ENCODE assay signal across 20 cellular contexts in the genomic region with DNA sequence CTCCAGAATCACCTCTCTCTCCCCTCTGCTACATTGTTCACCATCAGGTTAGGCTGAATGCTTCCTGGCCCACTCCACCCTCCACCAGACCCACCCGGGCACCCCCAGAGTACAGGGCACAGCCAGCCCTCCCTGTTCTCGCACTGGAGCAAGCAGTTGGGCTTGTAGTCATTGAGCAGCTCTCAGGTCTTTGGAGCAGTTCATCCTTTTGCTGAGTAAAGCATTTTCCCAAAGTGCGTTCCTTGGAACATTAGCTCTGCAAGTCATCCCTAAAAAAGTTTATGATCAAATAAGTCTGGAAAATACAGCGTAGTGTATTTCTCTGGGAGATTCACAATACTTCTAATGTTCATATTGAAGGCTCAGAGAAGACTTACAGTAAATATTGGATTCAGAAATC.
DNase-seq lines count a peak whose midpoint lies in the region; ATAC-seq, FAIRE-seq and TF ChIP-seq lines count a peak whose summit lies in the region.
"Had no signal": no experiment of that assay in that cellular context is flagged by ENCODE, and none has a peak within 500 bp of the region (broad histone marks: within the 10 kb centered on the region; RNA-seq: fewer than 3 reads in every experiment).

No MANE protein-coding gene starts in this region.

- no peak overlapping the region for H2BK20ac ChIP-seq in IMR-90 (ENCODE audit: low read depth, low read length)

- dilution Hi-C loops in IMR-90 (cut with HindIII; ENCODE audit: low sequenced_read_pairs, unreplicated experiment) = no loop called here

- no peaks in the 10 kb centered on the region for H3K4me1 ChIP-seq in A549
- no peaks in the 10 kb centered on the region for H3K4me1 ChIP-seq in IMR-90 (ENCODE audit: control insufficient read depth, insufficient read depth, low read length)
- H3K4me1 ChIP-seq in esophagus muscularis mucosa = no peaks in the 10 kb centered on the region

- H3K27me3 ChIP-seq in IMR-90 (ENCODE audit: control insufficient read depth, insufficient read depth, low read length) (no peaks in the 10 kb centered on the region), esophagus muscularis mucosa (no peaks in the 10 kb centered on the region)
- H3K27me3 ChIP-seq: BLaER1 treated with 17β-estradiol and CSF1 and Interleukin-3, amounts not matched to agents 10 nM and 100 nM had no signal

- TF ChIP-seq POLR2A in A549 (IDR thresholded peaks at IDR 0.05; ENCODE audit: low read length) (no peak), IMR-90 (IDR thresholded peaks at IDR 0.05; ENCODE audit: low read depth, low read length) (no peak), esophagus muscularis mucosa (IDR thresholded peaks at IDR 0.05; ENCODE audit: low read depth) (no peak), GM12892 (IDR thresholded peaks at IDR 0.05; ENCODE audit: low read depth, low read length) (no peak)

- H2AFZ ChIP-seq in IMR-90 (replicated peaks; ENCODE audit: low read length, poor library complexity) = no peak overlapping the region

- ATAC-seq in A549 (no peak; a peak in 1 of 6 replicates), IMR-90 (ENCODE audit: low read depth) (no peak), SK-N-SH treated with all-trans-retinoic acid at 6 μM for 48 hours (no peak)
- ATAC-seq: CD8-positive, alpha-beta T cell had no signal

- H2BK120ac ChIP-seq in IMR-90 (ENCODE audit: low read depth, low read length) = no peak overlapping the region

- no peak for TF ChIP-seq CTCF in A549 (IDR thresholded peaks at IDR 0.05)
- no peak for TF ChIP-seq CTCF in IMR-90 (conservative IDR thresholded peaks at IDR 0.05; ENCODE audit: low read depth, low read length)
- TF ChIP-seq CTCF in esophagus muscularis mucosa (IDR thresholded peaks at IDR 0.05) = no peak

- no peak overlapping the region for H3K56ac ChIP-seq in IMR-90 (ENCODE audit: extremely low read depth, insufficient read depth, low read length)

- 51% methylated on average over 4 of the region's 4 CpGs for WGBS in A549 (ENCODE audit: missing lambda C conversion rate)
- WGBS in IMR-90 (ENCODE audit: extremely low coverage in 2 of 2, insufficient read length in 1 of 2), 2 experiments = 80% methylated on average over 2 of the region's 4 CpGs; no CpG with 5 or more reads in 1 of the 2 experiments
- 97% methylated on average over 4 of the region's 4 CpGs for WGBS in esophagus muscularis mucosa

- TF ChIP-seq EP300 in A549 (IDR thresholded peaks at IDR 0.05) (no peak), esophagus muscularis mucosa (IDR thresholded peaks at IDR 0.05) (no peak)

- CTCF ChIA-PET in A549 (lab: Yijun Ruan, JAX) = interaction anchor here (0.9 kb wide), 1 partner anchor 25 kb away, joined by 3 read pairs; no protein-coding TSS in a partner anchor
- CTCF ChIA-PET in IMR-90 (lab: Yijun Ruan, JAX) = no interaction called here

- H3K9ac ChIP-seq in IMR-90 (ENCODE audit: low read depth, low read length) = no peak overlapping the region
- H3K9ac ChIP-seq: BLaER1 treated with 17β-estradiol and CSF1 and Interleukin-3, amounts not matched to agents 10 nM and 100 nM had no signal

- no peak for DNase-seq in A549 (ENCODE audit: low read depth in 1 of 2, low spot score in 1 of 2)
- DNase-seq in IMR-90 = no peak
- peak; percentile 81 for DNase-seq in esophagus muscularis mucosa (ENCODE audit: extremely low spot score)
- DNase-seq in GM12892 (ENCODE audit: insufficient read length) = no peak
- DNase-seq in kidney tubule cell (ENCODE audit: low spot score) = no peak
- DNase-seq: 8988T; Caco-2; Calu3; CD4-positive, alpha-beta T cell; CD8-positive, alpha-beta T cell; DMS79 treated with DMSO at 0.1 percent for 48 hours; GF-D8 had no signal

- H4K8ac ChIP-seq in IMR-90 (ENCODE audit: low read depth in 2 of 2, low read length in 2 of 2) = no peak overlapping the region

- no peaks in the 10 kb centered on the region; the same call in 1 of the 2 replicates for H3K9me1 ChIP-seq in IMR-90 (ENCODE audit: insufficient read depth, low read length)

- H3K27ac ChIP-seq in A549 (no peak overlapping the region), IMR-90 (ENCODE audit: insufficient read depth, low read length) (no peak overlapping the region), esophagus muscularis mucosa (replicated peaks in 1 of 4) (no peak overlapping the region)
- H3K27ac ChIP-seq: BLaER1 treated with 17β-estradiol and CSF1 and Interleukin-3, amounts not matched to agents 10 nM and 100 nM; C4-2B had no signal

- H3K9me3 ChIP-seq in A549 = no peaks in the 10 kb centered on the region; the same call in 2 of the 3 replicates
- H3K9me3 ChIP-seq in IMR-90 (ENCODE audit: control insufficient read depth, insufficient read depth, low read length) = 0 out of 2 replicates have a peak, but pooled peaks cover 2% of the 10 kb centered on the region
- H3K9me3 ChIP-seq in esophagus muscularis mucosa = peaks cover 0 to 7% (median 3%) of the 10 kb centered on the region in 4 donors

- no peak overlapping the region for H2AK9ac ChIP-seq in IMR-90 (replicated peaks; ENCODE audit: low read depth, low read length, poor library complexity)

- no peak overlapping the region for H3K18ac ChIP-seq in IMR-90 (ENCODE audit: low read depth, low read length)

- no TSS peak for BruUV-seq in IMR-90 (replicated peaks; lab: Mats Ljungman, UMichigan)

- no peak for TF ChIP-seq RAD21 in A549 (conservative IDR thresholded peaks at IDR 0.05 in 1 of 2, IDR thresholded peaks at IDR 0.05 in 1 of 2)
- TF ChIP-seq RAD21 in IMR-90 (IDR thresholded peaks at IDR 0.05; ENCODE audit: low read length) = no peak

- intact Hi-C loops in IMR-90 (cut with micrococcal nuclease) = no loop called here
- intact Hi-C loops in esophagus muscularis mucosa (cut with DNase I) = no loop called here

- no peak overlapping the region for H3K23ac ChIP-seq in IMR-90 (ENCODE audit: low read depth, low read length)

- H2BK15ac ChIP-seq in IMR-90 (ENCODE audit: low read depth, low read length) = no peak overlapping the region

- H2AK5ac ChIP-seq in IMR-90 (ENCODE audit: low read depth, low read length) = no peak overlapping the region

- no peaks in the 10 kb centered on the region for H4K20me1 ChIP-seq in IMR-90 (ENCODE audit: insufficient read depth, low read length)
- H4K20me1 ChIP-seq: BLaER1 treated with 17β-estradiol and CSF1 and Interleukin-3, amounts not matched to agents 10 nM and 100 nM had no signal

- FAIRE-seq in A549 (lab: Jason Lieb, UNC) (no peak), GM12892 (lab: Jason Lieb, UNC) (no peak)
- FAIRE-seq: A204.1, D721Med, G401.6, GM12891, GM18507 had no signal

- H3K36me3 ChIP-seq in IMR-90 (ENCODE audit: control insufficient read depth, insufficient read depth, low read length) (no peaks in the 10 kb centered on the region), esophagus muscularis mucosa (no peaks in the 10 kb centered on the region)
- H3K36me3 ChIP-seq: BLaER1 treated with 17β-estradiol and CSF1 and Interleukin-3, amounts not matched to agents 10 nM and 100 nM had no signal

- H3K4ac ChIP-seq in IMR-90 (ENCODE audit: low read depth, low read length) = no peak overlapping the region

- POLR2A ChIA-PET in A549 (lab: Yijun Ruan, JAX) = no interaction called here
- POLR2A ChIA-PET in IMR-90 (lab: Charles Lee; ENCODE audit: unreplicated experiment) = no interaction called here

- H3K14ac ChIP-seq in IMR-90 (replicated peaks; ENCODE audit: low read depth, low read length) = no peak overlapping the region

- H3K4me3 ChIP-seq in A549 (no peak overlapping the region), IMR-90 (ENCODE audit: insufficient read depth, low read depth, low read length) (no peak overlapping the region), esophagus muscularis mucosa (no peak overlapping the region)
- H3K4me3 ChIP-seq: BLaER1 treated with 17β-estradiol and CSF1 and Interleukin-3, amounts not matched to agents 10 nM and 100 nM had no signal

- no peaks in the 10 kb centered on the region for H3K79me1 ChIP-seq in IMR-90 (ENCODE audit: low read depth in 1 of 2, low read length in 2 of 2)

- H4K91ac ChIP-seq in IMR-90 (ENCODE audit: insufficient read depth, low read depth, low read length) = no peak overlapping the region

- no peak overlapping the region for H4K5ac ChIP-seq in IMR-90 (ENCODE audit: low read depth, low read length)

- no peak overlapping the region for H2BK5ac ChIP-seq in IMR-90 (ENCODE audit: low read depth, low read length, poor library complexity, severe bottlenecking)

- in situ Hi-C loops in IMR-90 (cut with MboI; ENCODE audit: low sequenced_read_pairs) = no loop called here

- H3K4me2 ChIP-seq in A549 (no peak overlapping the region), IMR-90 (ENCODE audit: low read depth, low read length) (no peak overlapping the region)
- H3K4me2 ChIP-seq: BLaER1 treated with 17β-estradiol and CSF1 and Interleukin-3, amounts not matched to agents 10 nM and 100 nM had no signal

TF ChIP-seq in A549, 52 proteins besides CTCF, POLR2A, EP300 and RAD21:
- TF ChIP-seq CHD4 (IDR thresholded peaks at IDR 0.05; ENCODE audit: borderline replicate concordance) (no peak), MAFK (IDR thresholded peaks at IDR 0.05; ENCODE audit: partially characterized antibody) (peak; percentile 50)
TF ChIP-seq in A549: peak in this region for 1.

TF ChIP-seq in IMR-90, 13 proteins besides CTCF, POLR2A, EP300 and RAD21:
- TF ChIP-seq MAFK (IDR thresholded peaks at IDR 0.05; ENCODE audit: low read depth, low read length) = 0 out of 2 replicates have a peak, but pooled peaks have one; percentile 39
- no peak for TF ChIP-seq RCOR1 (IDR thresholded peaks at IDR 0.05; ENCODE audit: insufficient replicate concordance, low read length)
TF ChIP-seq in IMR-90: peak in this region for 1.

TF ChIP-seq in SK-N-SH treated with all-trans-retinoic acid at 6 μM for 48 hours, 23 proteins besides CTCF, POLR2A, EP300 and RAD21 (continues in another document):
- TF ChIP-seq BACH2 (CRISPR knock-in tag; IDR thresholded peaks at IDR 0.05; ENCODE audit: borderline replicate concordance) (no peak), PPARA (CRISPR knock-in tag; IDR thresholded peaks at IDR 0.05; ENCODE audit: borderline replicate concordance) (no peak), TOX (CRISPR knock-in tag; IDR thresholded peaks at IDR 0.05; ENCODE audit: borderline replicate concordance) (no peak), ZNF8 (CRISPR knock-in tag; IDR thresholded peaks at IDR 0.05) (no peak)
